ENCODE assay signal across 1 cellular context in the genomic region with DNA sequence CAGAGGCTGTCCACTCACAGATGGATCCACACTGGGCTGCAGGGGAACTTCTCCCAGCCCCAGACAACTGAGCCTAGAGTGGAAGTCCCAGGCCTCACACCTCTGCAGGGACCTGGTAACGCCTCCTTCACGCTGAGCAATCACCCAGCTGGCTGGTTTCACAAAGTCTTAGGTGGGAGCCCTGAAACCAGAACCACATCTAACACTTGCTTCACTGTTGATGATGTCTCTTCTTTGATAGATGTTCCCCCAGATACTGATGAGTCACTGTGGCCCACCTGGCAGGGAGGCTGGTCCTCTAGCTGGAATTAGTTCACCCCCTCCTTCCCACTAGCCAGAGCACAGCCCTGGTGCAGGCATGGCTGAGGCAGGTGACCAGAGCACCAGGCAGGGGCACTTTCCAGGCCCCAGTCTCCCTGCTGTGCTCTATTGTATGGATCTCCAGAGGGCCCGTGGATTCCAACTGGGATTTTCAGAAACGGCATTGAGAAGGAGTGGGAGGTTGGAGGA.
A peak's percentile ranks its signal among the peaks of the same experiment; 100 is the strongest.
TF ChIP-seq lines count a peak whose summit lies in the region.

No MANE protein-coding gene starts in this region.

TF ChIP-seq in GM12878, 131 proteins besides CTCF, POLR2A, EP300 and RAD21 (continued from another document):
- TF ChIP-seq, protein P1, sequence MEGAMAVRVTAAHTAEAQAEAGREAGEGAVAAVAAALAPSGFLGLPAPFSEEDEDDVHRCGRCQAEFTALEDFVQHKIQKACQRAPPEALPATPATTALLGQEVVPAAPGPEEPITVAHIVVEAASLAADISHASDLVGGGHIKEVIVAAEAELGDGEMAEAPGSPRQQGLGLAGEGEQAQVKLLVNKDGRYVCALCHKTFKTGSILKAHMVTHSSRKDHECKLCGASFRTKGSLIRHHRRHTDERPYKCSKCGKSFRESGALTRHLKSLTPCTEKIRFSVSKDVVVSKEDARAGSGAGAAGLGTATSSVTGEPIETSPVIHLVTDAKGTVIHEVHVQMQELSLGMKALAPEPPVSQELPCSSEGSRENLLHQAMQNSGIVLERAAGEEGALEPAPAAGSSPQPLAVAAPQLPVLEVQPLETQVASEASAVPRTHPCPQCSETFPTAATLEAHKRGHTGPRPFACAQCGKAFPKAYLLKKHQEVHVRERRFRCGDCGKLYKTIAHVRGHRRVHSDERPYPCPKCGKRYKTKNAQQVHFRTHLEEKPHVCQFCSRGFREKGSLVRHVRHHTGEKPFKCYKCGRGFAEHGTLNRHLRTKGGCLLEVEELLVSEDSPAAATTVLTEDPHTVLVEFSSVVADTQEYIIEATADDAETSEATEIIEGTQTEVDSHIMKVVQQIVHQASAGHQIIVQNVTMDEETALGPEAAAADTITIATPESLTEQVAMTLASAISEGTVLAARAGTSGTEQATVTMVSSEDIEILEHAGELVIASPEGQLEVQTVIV (IDR thresholded peaks at IDR 0.05; ENCODE audit: borderline replicate concordance, partially characterized antibody) = no peak
- TF ChIP-seq ZNF207 (IDR thresholded peaks at IDR 0.05; ENCODE audit: borderline replicate concordance) (no peak), RFX5 (IDR thresholded peaks at IDR 0.05; ENCODE audit: low read depth, low read length) (peak; percentile 96), CHD2 (IDR thresholded peaks at IDR 0.05; ENCODE audit: borderline replicate concordance, low read depth, low read length) (no peak), RAD51 (IDR thresholded peaks at IDR 0.05) (no peak), MYC (IDR thresholded peaks at IDR 0.05; ENCODE audit: insufficient read depth, insufficient read length, insufficient replicate concordance, low read length, severe bottlenecking) (no peak), ZNF384 (IDR thresholded peaks at IDR 0.05; ENCODE audit: borderline replicate concordance, low read depth, low read length) (no peak), NR2F1 (conservative IDR thresholded peaks at IDR 0.05) (no peak), JUND (IDR thresholded peaks at IDR 0.05; ENCODE audit: low read depth, low read length) (0 out of 2 replicates have a peak, but pooled peaks have one; percentile 37), FOXM1 (IDR thresholded peaks at IDR 0.05; ENCODE audit: low read depth, low read length) (no peak), BHLHE40 (IDR thresholded peaks at IDR 0.05; ENCODE audit: borderline replicate concordance in 1 of 2, low read depth in 2 of 2, low read length in 1 of 2) (peak in 1 of 2 experiments; percentile 32; a peak in 1 of 4 replicates), MXI1 (IDR thresholded peaks at IDR 0.05; ENCODE audit: low read depth, low read length) (no peak), IKZF1 (conservative IDR thresholded peaks at IDR 0.05) (peak; percentile 43), TBL1XR1 (IDR thresholded peaks at IDR 0.05; ENCODE audit: low read depth, low read length) (no peak), SIN3A (IDR thresholded peaks at IDR 0.05; ENCODE audit: low read depth, low read length) (no peak), CREB1 (IDR thresholded peaks at IDR 0.05; ENCODE audit: low read depth) (peak; percentile 95), SIX5 (IDR thresholded peaks at IDR 0.05; ENCODE audit: low read depth, low read length, severe bottlenecking) (no peak), FOXK2 (IDR thresholded peaks at IDR 0.05) (no peak), NFYA (IDR thresholded peaks at IDR 0.05; ENCODE audit: borderline replicate concordance, low read depth, low read length) (no peak), CBFB (IDR thresholded peaks at IDR 0.05; ENCODE audit: low read depth) (peak; percentile 35; the same call in 1 of the 2 replicates), KDM1A (IDR thresholded peaks at IDR 0.05; ENCODE audit: borderline replicate concordance) (no peak), TCF12 (IDR thresholded peaks at IDR 0.05; ENCODE audit: low read depth, low read length) (peak; percentile 90)
- TF ChIP-seq, protein P2, sequence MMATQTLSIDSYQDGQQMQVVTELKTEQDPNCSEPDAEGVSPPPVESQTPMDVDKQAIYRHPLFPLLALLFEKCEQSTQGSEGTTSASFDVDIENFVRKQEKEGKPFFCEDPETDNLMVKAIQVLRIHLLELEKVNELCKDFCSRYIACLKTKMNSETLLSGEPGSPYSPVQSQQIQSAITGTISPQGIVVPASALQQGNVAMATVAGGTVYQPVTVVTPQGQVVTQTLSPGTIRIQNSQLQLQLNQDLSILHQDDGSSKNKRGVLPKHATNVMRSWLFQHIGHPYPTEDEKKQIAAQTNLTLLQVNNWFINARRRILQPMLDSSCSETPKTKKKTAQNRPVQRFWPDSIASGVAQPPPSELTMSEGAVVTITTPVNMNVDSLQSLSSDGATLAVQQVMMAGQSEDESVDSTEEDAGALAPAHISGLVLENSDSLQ (IDR thresholded peaks at IDR 0.05) = peak; percentile 29; the same call in 1 of the 2 replicates
- TF ChIP-seq, protein P3, sequence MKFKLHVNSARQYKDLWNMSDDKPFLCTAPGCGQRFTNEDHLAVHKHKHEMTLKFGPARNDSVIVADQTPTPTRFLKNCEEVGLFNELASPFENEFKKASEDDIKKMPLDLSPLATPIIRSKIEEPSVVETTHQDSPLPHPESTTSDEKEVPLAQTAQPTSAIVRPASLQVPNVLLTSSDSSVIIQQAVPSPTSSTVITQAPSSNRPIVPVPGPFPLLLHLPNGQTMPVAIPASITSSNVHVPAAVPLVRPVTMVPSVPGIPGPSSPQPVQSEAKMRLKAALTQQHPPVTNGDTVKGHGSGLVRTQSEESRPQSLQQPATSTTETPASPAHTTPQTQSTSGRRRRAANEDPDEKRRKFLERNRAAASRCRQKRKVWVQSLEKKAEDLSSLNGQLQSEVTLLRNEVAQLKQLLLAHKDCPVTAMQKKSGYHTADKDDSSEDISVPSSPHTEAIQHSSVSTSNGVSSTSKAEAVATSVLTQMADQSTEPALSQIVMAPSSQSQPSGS (IDR thresholded peaks at IDR 0.05; ENCODE audit: low read length) = no peak
- TF ChIP-seq, protein P4, sequence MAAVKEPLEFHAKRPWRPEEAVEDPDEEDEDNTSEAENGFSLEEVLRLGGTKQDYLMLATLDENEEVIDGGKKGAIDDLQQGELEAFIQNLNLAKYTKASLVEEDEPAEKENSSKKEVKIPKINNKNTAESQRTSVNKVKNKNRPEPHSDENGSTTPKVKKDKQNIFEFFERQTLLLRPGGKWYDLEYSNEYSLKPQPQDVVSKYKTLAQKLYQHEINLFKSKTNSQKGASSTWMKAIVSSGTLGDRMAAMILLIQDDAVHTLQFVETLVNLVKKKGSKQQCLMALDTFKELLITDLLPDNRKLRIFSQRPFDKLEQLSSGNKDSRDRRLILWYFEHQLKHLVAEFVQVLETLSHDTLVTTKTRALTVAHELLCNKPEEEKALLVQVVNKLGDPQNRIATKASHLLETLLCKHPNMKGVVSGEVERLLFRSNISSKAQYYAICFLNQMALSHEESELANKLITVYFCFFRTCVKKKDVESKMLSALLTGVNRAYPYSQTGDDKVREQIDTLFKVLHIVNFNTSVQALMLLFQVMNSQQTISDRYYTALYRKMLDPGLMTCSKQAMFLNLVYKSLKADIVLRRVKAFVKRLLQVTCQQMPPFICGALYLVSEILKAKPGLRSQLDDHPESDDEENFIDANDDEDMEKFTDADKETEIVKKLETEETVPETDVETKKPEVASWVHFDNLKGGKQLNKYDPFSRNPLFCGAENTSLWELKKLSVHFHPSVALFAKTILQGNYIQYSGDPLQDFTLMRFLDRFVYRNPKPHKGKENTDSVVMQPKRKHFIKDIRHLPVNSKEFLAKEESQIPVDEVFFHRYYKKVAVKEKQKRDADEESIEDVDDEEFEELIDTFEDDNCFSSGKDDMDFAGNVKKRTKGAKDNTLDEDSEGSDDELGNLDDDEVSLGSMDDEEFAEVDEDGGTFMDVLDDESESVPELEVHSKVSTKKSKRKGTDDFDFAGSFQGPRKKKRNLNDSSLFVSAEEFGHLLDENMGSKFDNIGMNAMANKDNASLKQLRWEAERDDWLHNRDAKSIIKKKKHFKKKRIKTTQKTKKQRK (IDR thresholded peaks at IDR 0.05; ENCODE audit: low read depth, low read length) = no peak
- TF ChIP-seq, protein P5, sequence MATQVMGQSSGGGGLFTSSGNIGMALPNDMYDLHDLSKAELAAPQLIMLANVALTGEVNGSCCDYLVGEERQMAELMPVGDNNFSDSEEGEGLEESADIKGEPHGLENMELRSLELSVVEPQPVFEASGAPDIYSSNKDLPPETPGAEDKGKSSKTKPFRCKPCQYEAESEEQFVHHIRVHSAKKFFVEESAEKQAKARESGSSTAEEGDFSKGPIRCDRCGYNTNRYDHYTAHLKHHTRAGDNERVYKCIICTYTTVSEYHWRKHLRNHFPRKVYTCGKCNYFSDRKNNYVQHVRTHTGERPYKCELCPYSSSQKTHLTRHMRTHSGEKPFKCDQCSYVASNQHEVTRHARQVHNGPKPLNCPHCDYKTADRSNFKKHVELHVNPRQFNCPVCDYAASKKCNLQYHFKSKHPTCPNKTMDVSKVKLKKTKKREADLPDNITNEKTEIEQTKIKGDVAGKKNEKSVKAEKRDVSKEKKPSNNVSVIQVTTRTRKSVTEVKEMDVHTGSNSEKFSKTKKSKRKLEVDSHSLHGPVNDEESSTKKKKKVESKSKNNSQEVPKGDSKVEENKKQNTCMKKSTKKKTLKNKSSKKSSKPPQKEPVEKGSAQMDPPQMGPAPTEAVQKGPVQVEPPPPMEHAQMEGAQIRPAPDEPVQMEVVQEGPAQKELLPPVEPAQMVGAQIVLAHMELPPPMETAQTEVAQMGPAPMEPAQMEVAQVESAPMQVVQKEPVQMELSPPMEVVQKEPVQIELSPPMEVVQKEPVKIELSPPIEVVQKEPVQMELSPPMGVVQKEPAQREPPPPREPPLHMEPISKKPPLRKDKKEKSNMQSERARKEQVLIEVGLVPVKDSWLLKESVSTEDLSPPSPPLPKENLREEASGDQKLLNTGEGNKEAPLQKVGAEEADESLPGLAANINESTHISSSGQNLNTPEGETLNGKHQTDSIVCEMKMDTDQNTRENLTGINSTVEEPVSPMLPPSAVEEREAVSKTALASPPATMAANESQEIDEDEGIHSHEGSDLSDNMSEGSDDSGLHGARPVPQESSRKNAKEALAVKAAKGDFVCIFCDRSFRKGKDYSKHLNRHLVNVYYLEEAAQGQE (IDR thresholded peaks at IDR 0.05; ENCODE audit: low read depth, low read length) = no peak
- TF ChIP-seq, protein P6, sequence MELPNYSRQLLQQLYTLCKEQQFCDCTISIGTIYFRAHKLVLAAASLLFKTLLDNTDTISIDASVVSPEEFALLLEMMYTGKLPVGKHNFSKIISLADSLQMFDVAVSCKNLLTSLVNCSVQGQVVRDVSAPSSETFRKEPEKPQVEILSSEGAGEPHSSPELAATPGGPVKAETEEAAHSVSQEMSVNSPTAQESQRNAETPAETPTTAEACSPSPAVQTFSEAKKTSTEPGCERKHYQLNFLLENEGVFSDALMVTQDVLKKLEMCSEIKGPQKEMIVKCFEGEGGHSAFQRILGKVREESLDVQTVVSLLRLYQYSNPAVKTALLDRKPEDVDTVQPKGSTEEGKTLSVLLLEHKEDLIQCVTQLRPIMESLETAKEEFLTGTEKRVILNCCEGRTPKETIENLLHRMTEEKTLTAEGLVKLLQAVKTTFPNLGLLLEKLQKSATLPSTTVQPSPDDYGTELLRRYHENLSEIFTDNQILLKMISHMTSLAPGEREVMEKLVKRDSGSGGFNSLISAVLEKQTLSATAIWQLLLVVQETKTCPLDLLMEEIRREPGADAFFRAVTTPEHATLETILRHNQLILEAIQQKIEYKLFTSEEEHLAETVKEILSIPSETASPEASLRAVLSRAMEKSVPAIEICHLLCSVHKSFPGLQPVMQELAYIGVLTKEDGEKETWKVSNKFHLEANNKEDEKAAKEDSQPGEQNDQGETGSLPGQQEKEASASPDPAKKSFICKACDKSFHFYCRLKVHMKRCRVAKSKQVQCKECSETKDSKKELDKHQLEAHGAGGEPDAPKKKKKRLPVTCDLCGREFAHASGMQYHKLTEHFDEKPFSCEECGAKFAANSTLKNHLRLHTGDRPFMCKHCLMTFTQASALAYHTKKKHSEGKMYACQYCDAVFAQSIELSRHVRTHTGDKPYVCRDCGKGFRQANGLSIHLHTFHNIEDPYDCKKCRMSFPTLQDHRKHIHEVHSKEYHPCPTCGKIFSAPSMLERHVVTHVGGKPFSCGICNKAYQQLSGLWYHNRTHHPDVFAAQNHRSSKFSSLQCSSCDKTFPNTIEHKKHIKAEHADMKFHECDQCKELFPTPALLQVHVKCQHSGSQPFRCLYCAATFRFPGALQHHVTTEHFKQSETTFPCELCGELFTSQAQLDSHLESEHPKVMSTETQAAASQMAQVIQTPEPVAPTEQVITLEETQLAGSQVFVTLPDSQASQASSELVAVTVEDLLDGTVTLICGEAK (IDR thresholded peaks at IDR 0.05; ENCODE audit: borderline replicate concordance) = no peak
- TF ChIP-seq, protein P7, sequence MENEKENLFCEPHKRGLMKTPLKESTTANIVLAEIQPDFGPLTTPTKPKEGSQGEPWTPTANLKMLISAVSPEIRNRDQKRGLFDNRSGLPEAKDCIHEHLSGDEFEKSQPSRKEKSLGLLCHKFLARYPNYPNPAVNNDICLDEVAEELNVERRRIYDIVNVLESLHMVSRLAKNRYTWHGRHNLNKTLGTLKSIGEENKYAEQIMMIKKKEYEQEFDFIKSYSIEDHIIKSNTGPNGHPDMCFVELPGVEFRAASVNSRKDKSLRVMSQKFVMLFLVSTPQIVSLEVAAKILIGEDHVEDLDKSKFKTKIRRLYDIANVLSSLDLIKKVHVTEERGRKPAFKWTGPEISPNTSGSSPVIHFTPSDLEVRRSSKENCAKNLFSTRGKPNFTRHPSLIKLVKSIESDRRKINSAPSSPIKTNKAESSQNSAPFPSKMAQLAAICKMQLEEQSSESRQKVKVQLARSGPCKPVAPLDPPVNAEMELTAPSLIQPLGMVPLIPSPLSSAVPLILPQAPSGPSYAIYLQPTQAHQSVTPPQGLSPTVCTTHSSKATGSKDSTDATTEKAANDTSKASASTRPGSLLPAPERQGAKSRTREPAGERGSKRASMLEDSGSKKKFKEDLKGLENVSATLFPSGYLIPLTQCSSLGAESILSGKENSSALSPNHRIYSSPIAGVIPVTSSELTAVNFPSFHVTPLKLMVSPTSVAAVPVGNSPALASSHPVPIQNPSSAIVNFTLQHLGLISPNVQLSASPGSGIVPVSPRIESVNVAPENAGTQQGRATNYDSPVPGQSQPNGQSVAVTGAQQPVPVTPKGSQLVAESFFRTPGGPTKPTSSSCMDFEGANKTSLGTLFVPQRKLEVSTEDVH (IDR thresholded peaks at IDR 0.05; ENCODE audit: low read depth, partially characterized antibody) = no peak
